Comparison of ENCODE assay signal across 28 cellular contexts in the genomic region with DNA sequence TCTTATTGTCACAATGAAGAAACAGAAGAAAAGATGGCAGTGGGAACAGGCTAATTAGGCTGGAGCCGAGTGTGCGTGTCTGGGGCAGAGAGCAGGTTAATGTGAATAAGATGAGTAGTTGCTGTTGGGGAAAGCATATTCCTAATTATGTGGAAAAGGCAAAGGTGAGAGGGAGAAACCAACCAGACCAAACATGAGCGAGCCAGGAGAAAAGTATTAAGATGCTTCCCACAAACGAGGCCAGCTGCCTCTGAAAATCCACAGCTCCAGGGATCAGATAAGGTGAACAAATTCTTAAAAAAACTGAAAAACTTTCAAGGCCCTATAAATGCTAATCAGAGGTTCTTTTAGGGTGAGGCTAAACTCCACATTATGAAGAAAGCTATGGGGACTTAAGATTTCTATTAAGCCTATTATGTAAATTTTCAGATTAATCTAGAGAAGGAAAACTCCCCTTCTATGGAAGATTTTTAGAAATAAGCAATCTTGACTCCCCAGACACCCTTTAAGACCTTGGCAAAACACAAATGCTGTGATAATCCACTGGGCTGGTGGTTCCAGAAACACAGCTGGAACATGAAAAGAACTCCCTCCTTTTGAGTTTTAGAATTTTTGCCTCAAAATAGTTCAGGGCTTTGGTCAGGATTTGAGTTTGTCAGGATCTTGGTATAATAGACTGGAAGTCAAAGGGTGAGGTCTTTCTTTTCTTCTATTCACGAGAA.
DNase-seq lines count a peak whose midpoint lies in the region; ATAC-seq and TF ChIP-seq lines count a peak whose summit lies in the region.
"Had no signal": no experiment of that assay in that cellular context is flagged by ENCODE, and none has a peak within 500 bp of the region (broad histone marks: within the 10 kb centered on the region; RNA-seq: fewer than 3 reads in every experiment).

No MANE protein-coding gene starts in this region.

- H3K4me1 ChIP-seq in neural progenitor cell (peaks cover 33% of the 10 kb centered on the region), BE2C (no peaks in the 10 kb centered on the region)

- DNase-seq in NCI-H2171 treated with DMSO at 0.1 percent for 48 hours (lab: John Stamatoyannopoulos, UW): peak; percentile 18
- no peak for DNase-seq in NCI-H2171 (lab: John Stamatoyannopoulos, UW)
- no peak for DNase-seq in Right ventricle myocardium superior
- peak; percentile 15 for DNase-seq in neural progenitor cell (ENCODE audit: low spot score)
- DNase-seq in BE2C: no peak
- DNase-seq in epidermal melanocyte (ENCODE audit: insufficient read length, low spot score): no peak
- DNase-seq: CD8-positive, alpha-beta memory T cell; DMS 273 treated with DMSO at 0.1 percent for 48 hours; DMS79; EL; GDM1; NCI-H1048; NCI-H1417; NCI-H1694; NCI-H2029 treated with DMSO at 0.1 percent for 48 hours; NCI-H345; NCI-H510A treated with DMSO at 0.1 percent for 48 hours; NCI-H748 treated with DMSO at 0.1 percent for 48 hours; NK-92 treated with Interleukin-12 subunit alpha and Interleukin-12 subunit beta, amount 100 ng/mL, for 24 hours; PC-3 had no signal

- H3K4me2 ChIP-seq in neural progenitor cell: peak overlapping the region; percentile 50

- H3K27me3 ChIP-seq in neural progenitor cell (no peaks in the 10 kb centered on the region), BE2C (no peaks in the 10 kb centered on the region)
- H3K27me3 ChIP-seq: SJSA1 had no signal

- intact Hi-C loops in Right ventricle myocardium superior (cut with DNase I): no loop called here

- no peak overlapping the region for H2AFZ ChIP-seq in neural progenitor cell (replicated peaks)

- no peak overlapping the region for H3K9ac ChIP-seq in neural progenitor cell

- H3K36me3 ChIP-seq in neural progenitor cell (no peaks in the 10 kb centered on the region), BE2C (no peaks in the 10 kb centered on the region)
- H3K36me3 ChIP-seq: SJSA1 had no signal

- H3K4me3 ChIP-seq in neural progenitor cell (no peak overlapping the region), BE2C (ENCODE audit: low read depth, low read length) (no peak overlapping the region)
- H3K4me3 ChIP-seq: GM12878, SJSA1 had no signal

- no peaks in the 10 kb centered on the region for H4K20me1 ChIP-seq in neural progenitor cell (ENCODE audit: low read depth)

- peaks cover 39% of the 10 kb centered on the region for H3K4me1 Mint-ChIP-seq in neural progenitor cell
- H3K4me1 Mint-ChIP-seq: B cell; CD14-positive monocyte; CD8-positive, alpha-beta memory T cell had no signal

- peaks cover 6% of the 10 kb centered on the region for H3F3A ChIP-seq in neural progenitor cell (ENCODE audit: low read depth)

- H3K9me3 ChIP-seq in neural progenitor cell (ENCODE audit: low read depth): no peaks in the 10 kb centered on the region
- H3K9me3 ChIP-seq in BE2C: no peaks in the 10 kb centered on the region
- H3K9me3 ChIP-seq: SJSA1 had no signal

- ATAC-seq in Right ventricle myocardium superior (ENCODE audit: poor library complexity) (peak; percentile 74), GM21447 (IDR thresholded peaks at IDR 0.05; ENCODE audit: unreplicated experiment) (no peak)
- ATAC-seq: GM12878, HCT116, PC-3 had no signal

- peaks cover 2% of the 10 kb centered on the region for H3K9me3 Mint-ChIP-seq in neural progenitor cell

- TF ChIP-seq CTCF in neural progenitor cell (IDR thresholded peaks at IDR 0.05): no peak
- TF ChIP-seq CTCF in BE2C (IDR thresholded peaks at IDR 0.05; ENCODE audit: low read depth, low read length): no peak

- peak overlapping the region; percentile 65 for H3K27ac Mint-ChIP-seq in neural progenitor cell
- H3K27ac Mint-ChIP-seq: B cell; CD14-positive monocyte; CD8-positive, alpha-beta memory T cell had no signal

- peaks cover 3% of the 10 kb centered on the region for H3K36me3 Mint-ChIP-seq in neural progenitor cell
- H3K36me3 Mint-ChIP-seq: CD14-positive monocyte; CD8-positive, alpha-beta memory T cell had no signal

- peaks cover 7% of the 10 kb centered on the region for H3K27me3 Mint-ChIP-seq in neural progenitor cell (ENCODE audit: insufficient read depth, low read depth)

- no peak overlapping the region for H3K4me3 Mint-ChIP-seq in neural progenitor cell
- H3K4me3 Mint-ChIP-seq: B cell; CD14-positive monocyte; CD8-positive, alpha-beta memory T cell had no signal

- H3K27ac ChIP-seq in neural progenitor cell: no peak overlapping the region
- H3K27ac ChIP-seq: 22Rv1, HL-60, SJSA1 had no signal

- H3K79me2 ChIP-seq in neural progenitor cell (ENCODE audit: low read depth): no peaks in the 10 kb centered on the region

Comparison
In these comparisons a context has a peak if more than half of its experiments do, and no peak if none do; other contexts are left out.
1. DNase-seq: peak in NCI-H2171 treated with DMSO at 0.1 percent for 48 hours (single experiment) and neural progenitor cell (single experiment); none in NCI-H2171 (single experiment), Right ventricle myocardium superior (single experiment), BE2C (single experiment) and epidermal melanocyte (single experiment).